12 cellular contexts compared by ENCODE assay signal in genomic region chr7:8130663-8131062, GRCh38.
"Had no signal": no experiment of that assay in that cellular context is flagged by ENCODE, and none has a peak within 500 bp of the region (broad histone marks: within the 10 kb centered on the region; RNA-seq: fewer than 3 reads in every experiment).

No MANE protein-coding gene starts in this region.

- ATAC-seq: foreskin keratinocyte had no signal

- H3K9me3 ChIP-seq: ascending aorta, thyroid gland, uterus had no signal

- DNase-seq: activated CD4-positive, alpha-beta T cell treated with anti-CD3 and anti-CD28 coated beads, Interleukin-2, amount 50 U/mL, for 4 hours; activated gamma-delta T cell; activated T-cell treated with anti-CD3 and anti-CD28 coated beads, Interleukin-2, amount 50 U/mL, for 1 hour; dorsolateral prefrontal cortex; foreskin keratinocyte; retina; thyroid gland; uterus had no signal

- H3K36me3 ChIP-seq: ascending aorta, thyroid gland, uterus had no signal

- H3K27ac ChIP-seq: ascending aorta, dorsolateral prefrontal cortex, foreskin keratinocyte, parathyroid adenoma, thyroid gland, uterus had no signal

- H3K4me1 ChIP-seq: ascending aorta, foreskin keratinocyte, uterus had no signal

- H3K27me3 ChIP-seq: ascending aorta, dorsolateral prefrontal cortex, foreskin keratinocyte, thyroid gland, uterus had no signal

- FAIRE-seq: bronchial epithelial cell had no signal

- H3K79me2 ChIP-seq: parathyroid adenoma had no signal

- H3K4me3 ChIP-seq: ascending aorta, dorsolateral prefrontal cortex, skin epidermis, thyroid gland, uterus had no signal

- H3K9ac ChIP-seq: parathyroid adenoma had no signal

- H2AFZ ChIP-seq: parathyroid adenoma had no signal
